10 cellular contexts compared by ENCODE assay signal in genomic region chr2:240655931-240656886, GRCh38. TPM values are rescaled to one million over a fixed set of nuclear protein-coding genes. Genes with fewer than 3 reads are reported as not detected.
DNase-seq lines count a peak whose midpoint lies in the region; ATAC-seq and TF ChIP-seq lines count a peak whose summit lies in the region.
"Had no signal": no experiment of that assay in that cellular context is flagged by ENCODE, and none has a peak within 500 bp of the region (broad histone marks: within the 10 kb centered on the region; RNA-seq: fewer than 3 reads in every experiment).

No MANE protein-coding gene starts in this region.

- in situ Hi-C loops in astrocyte of the spinal cord (cut with HindIII; ENCODE audit: low sequenced_read_pairs), result no loop called here

- peak; percentile 36 to 63 for DNase-seq in NCI-H526 (lab: John Stamatoyannopoulos, UW)
- no peak for DNase-seq in NCI-H526 treated with DMSO at 0.1 percent for 48 hours (lab: John Stamatoyannopoulos, UW)
- DNase-seq in astrocyte of the spinal cord (ENCODE audit: low read depth, low spot score), result peak; percentile 16
- DNase-seq in pons (ENCODE audit: low spot score), result peak; percentile 30
- DNase-seq in left lobe of liver (ENCODE audit: low spot score), result no peak
- DNase-seq: NCI-H1048 had no signal

- H3K4me3 ChIP-seq in astrocyte of the spinal cord (ENCODE audit: low read depth, low read length), result no peak overlapping the region

- no peak for TF ChIP-seq CTCF in astrocyte of the spinal cord (IDR thresholded peaks at IDR 0.05; ENCODE audit: low read depth, low read length)

- ATAC-seq in HG03060 (IDR thresholded peaks at IDR 0.05; ENCODE audit: low read depth, unreplicated experiment) (peak; percentile 49), left lobe of liver (no peak), GM18873 (IDR thresholded peaks at IDR 0.05; ENCODE audit: low FRiP score, unreplicated experiment) (no peak), HG02938 (IDR thresholded peaks at IDR 0.05; ENCODE audit: unreplicated experiment) (no peak)

RNA-seq across cellular contexts. Expression of gene AQP12B, which starts 26.5 kb away (rescaled TPM):
- total RNA-seq in left lobe of liver, result not detected
- total RNA-seq: dermis microvascular lymphatic vessel endothelial cell had no signal

RNA-seq across cellular contexts. Expression of gene GPR35, which starts 30.9 kb away (rescaled TPM):
- 0.53 TPM for total RNA-seq in left lobe of liver

RNA-seq across cellular contexts. Expression of gene AQP12A, which starts 35.5 kb away (rescaled TPM):
- not detected for total RNA-seq in left lobe of liver
- total RNA-seq: dermis microvascular lymphatic vessel endothelial cell had no signal

Comparison
In these comparisons a context has a peak if more than half of its experiments do, and no peak if none do; other contexts are left out.
1. DNase-seq: peak in NCI-H526 (2 of 2), astrocyte of the spinal cord (single experiment) and pons (single experiment); none in NCI-H526 treated with DMSO at 0.1 percent for 48 hours (single experiment) and left lobe of liver (single experiment).